15 cellular contexts compared by ENCODE assay signal in genomic region chr3:127964053-127964452, GRCh38. TPM values are rescaled to one million over a fixed set of nuclear protein-coding genes. Genes with fewer than 3 reads are reported as not detected.
DNase-seq lines count a peak whose midpoint lies in the region; ATAC-seq and TF ChIP-seq lines count a peak whose summit lies in the region.
"Had no signal": no experiment of that assay in that cellular context is flagged by ENCODE, and none has a peak within 500 bp of the region (broad histone marks: within the 10 kb centered on the region; RNA-seq: fewer than 3 reads in every experiment).

No MANE protein-coding gene starts in this region.

- H3K9me3 ChIP-seq in heart right ventricle (no peaks in the 10 kb centered on the region), smooth muscle cell (replicated peaks; ENCODE audit: low read depth) (no peaks in the 10 kb centered on the region)
- H3K9me3 ChIP-seq: psoas muscle had no signal

- WGBS in heart right ventricle, 2 donors: 45 to 70% methylated on average over 4 of the region's 4 CpGs
- WGBS in smooth muscle cell (ENCODE audit: low lambda C conversion rate): 92% methylated on average over 4 of the region's 4 CpGs

- ATAC-seq in heart right ventricle: peak in 7 of 8 donors; percentile 41 to 70 (median 55)
- ATAC-seq: stimulated activated naive CD8-positive, alpha-beta T cell treated with anti-CD3 and anti-CD28 coated beads, Interleukin-15, amount 100 ng/mL, for 72 hours had no signal

- H3K27me3 ChIP-seq in heart right ventricle (no peaks in the 10 kb centered on the region), smooth muscle cell (ENCODE audit: low read depth) (peaks cover 16% of the 10 kb centered on the region)

- H3K79me2 ChIP-seq in smooth muscle cell (ENCODE audit: low read depth): no peaks in the 10 kb centered on the region

- POLR2A ChIA-PET in HEK293T (lab: Yijun Ruan, JAX): no interaction called here

- H3K4me3 ChIP-seq in heart right ventricle (no peak overlapping the region), smooth muscle cell (no peak overlapping the region)
- H3K4me3 ChIP-seq: psoas muscle had no signal

- H3K4me2 ChIP-seq in smooth muscle cell: no peak overlapping the region

- intact Hi-C loops in heart right ventricle (cut with DNase I): loop anchor here in 3 of 10 donors (5.0 to 10.0 kb wide), 3 partner anchors 47 to 389 kb away; partner anchors contain the start of gene KBTBD12 (in 1 of the 3)

- H3K4me1 ChIP-seq in heart right ventricle (peaks cover 0 to 56% (median 4%) of the 10 kb centered on the region in 9 donors), smooth muscle cell (ENCODE audit: low read depth) (no peaks in the 10 kb centered on the region)

- no peak overlapping the region for H2AFZ ChIP-seq in smooth muscle cell (ENCODE audit: low read depth)

- CTCF ChIA-PET in HEK293T (lab: Yijun Ruan, JAX): no interaction called here

- H3K27ac ChIP-seq in heart right ventricle: peak overlapping the region in 4 of 10 donors; percentile 32 to 66 (median 55)
- no peak overlapping the region for H3K27ac ChIP-seq in smooth muscle cell (ENCODE audit: low read depth)
- H3K27ac ChIP-seq: HL-60, psoas muscle had no signal

- H3K36me3 ChIP-seq in heart right ventricle: peaks cover 0 to 3% (median 0%) of the 10 kb centered on the region in 9 donors
- H3K36me3 ChIP-seq in smooth muscle cell (ENCODE audit: low read depth): no peaks in the 10 kb centered on the region

- DNase-seq in DMS79 treated with DMSO at 0.1 percent for 48 hours (lab: John Stamatoyannopoulos, UW): peak; percentile 95
- peak; percentile 29 for DNase-seq in NCI-H2081 treated with DMSO at 0.1 percent for 48 hours (lab: John Stamatoyannopoulos, UW)
- peak; percentile 19 for DNase-seq in RPMI7951 (ENCODE audit: low read depth)
- DNase-seq in heart right ventricle: no peak
- no peak for DNase-seq in HEK293T (ENCODE audit: extremely low spot score)
- no peak for DNase-seq in ecto neural progenitor cell (ENCODE audit: low spot score)
- DNase-seq in smooth muscle cell (lab: John Stamatoyannopoulos, UW; ENCODE audit: unreplicated experiment): no peak
- DNase-seq in amniotic stem cell (lab: John Stamatoyannopoulos, UW): no peak
- DNase-seq: activated B cell treated with CpG ODN at 0.5 μM for 24 hours; effector CD8-positive, alpha-beta T cell; psoas muscle; stimulated activated naive CD8-positive, alpha-beta T cell treated with anti-CD3 and anti-CD28 coated beads, Interleukin-15, amount 100 ng/mL, for 72 hours had no signal

- H4K20me1 ChIP-seq in smooth muscle cell (ENCODE audit: low read depth): no peaks in the 10 kb centered on the region

- TF ChIP-seq CTCF in heart right ventricle (IDR thresholded peaks at IDR 0.05) (no peak), smooth muscle cell (IDR thresholded peaks at IDR 0.05; ENCODE audit: borderline replicate concordance, insufficient read depth, poor library complexity, severe bottlenecking) (no peak)

- no peak overlapping the region for H3K9ac ChIP-seq in smooth muscle cell (ENCODE audit: low read depth)

- H3F3A ChIP-seq in smooth muscle cell (ENCODE audit: low read depth): no peaks in the 10 kb centered on the region

TF ChIP-seq in HEK293T, 16 proteins besides CTCF, POLR2A, EP300 and RAD21:
- no peak for TF ChIP-seq SUZ12 (IDR thresholded peaks at IDR 0.05)

RNA-seq across cellular contexts. Expression of gene KBTBD12, which starts 49.0 kb away (rescaled TPM):
- total RNA-seq in RPMI7951 (2014; rRNA removed; shearing (Covaris generic)): not detected in 2 replicates
- total RNA-seq in heart right ventricle: 10 to 100 TPM; 18.3 to 54.2 (median 35.3) TPM
- polyA plus RNA-seq in heart right ventricle: 1 to 10 TPM; 5.1 to 8.9 TPM
- total RNA-seq in smooth muscle cell: not detected in 2 replicates
- polyA plus RNA-seq in smooth muscle cell: not detected in 2 replicates
- total RNA-seq: SK-MEL-5 had no signal
- polyA plus RNA-seq: BJ had no signal

Comparison
In these comparisons a context has a peak if more than half of its experiments do, and no peak if none do; other contexts are left out.
1. DNase-seq: peak in DMS79 treated with DMSO at 0.1 percent for 48 hours (single experiment), NCI-H2081 treated with DMSO at 0.1 percent for 48 hours (single experiment) and RPMI7951 (single experiment); none in heart right ventricle (0 of 2), HEK293T (single experiment), ecto neural progenitor cell (single experiment), smooth muscle cell (single experiment) and amniotic stem cell (single experiment).
2. RNA of gene KBTBD12, which starts 49.0 kb away (total RNA-seq): 18.3 to 54.2 TPM in heart right ventricle; not detected in RPMI7951 and not detected in smooth muscle cell; every median in the first group is over 10 times any median in the second.